8 cellular contexts compared by ENCODE assay signal in genomic region chr2:64141711-64142405, GRCh38. TPM values are rescaled to one million over a fixed set of nuclear protein-coding genes. Genes with fewer than 3 reads are reported as not detected.
DNase-seq lines count a peak whose midpoint lies in the region; ATAC-seq and TF ChIP-seq lines count a peak whose summit lies in the region.

No MANE protein-coding gene starts in this region.

- H3K79me2 ChIP-seq in Karpas-422 (ENCODE audit: low read length), result peaks cover 83% of the 10 kb centered on the region
- peaks cover 66% of the 10 kb centered on the region for H3K79me2 ChIP-seq in neural cell (replicated peaks; ENCODE audit: insufficient read depth, low read length)

- TF ChIP-seq RAD21 in neural cell (conservative IDR thresholded peaks at IDR 0.05), result no peak

- H3K36me3 ChIP-seq in Karpas-422 (ENCODE audit: insufficient read depth, low read length) (peaks cover 51% of the 10 kb centered on the region), neural cell (ENCODE audit: insufficient read depth, low read length) (no peaks in the 10 kb centered on the region)

- H3K27ac ChIP-seq in Karpas-422 (ENCODE audit: low read length), result peak overlapping the region; percentile 95
- H3K27ac ChIP-seq in dorsolateral prefrontal cortex, result peak overlapping the region in 51 of 59 donors; percentile 16 to 99 (median 97)
- H3K27ac ChIP-seq in neural cell (ENCODE audit: low read length), result no peak overlapping the region

- no peak for TF ChIP-seq EP300 in neural cell (conservative IDR thresholded peaks at IDR 0.05; ENCODE audit: poor library complexity, severe bottlenecking)

- H3K4me3 ChIP-seq in Karpas-422 (ENCODE audit: low read length), result peak overlapping the region; percentile 89
- peak overlapping the region; percentile 67 to 99 (median 92) for H3K4me3 ChIP-seq in dorsolateral prefrontal cortex
- H3K4me3 ChIP-seq in neural cell (ENCODE audit: low read length), result peak overlapping the region; percentile 93

- peak overlapping the region; percentile 95 for H3K4me2 ChIP-seq in Karpas-422 (ENCODE audit: low read depth, low read length, poor library complexity, severe bottlenecking)
- peak overlapping the region; percentile 83 for H3K4me2 ChIP-seq in neural cell (ENCODE audit: low read length)

- H3F3A ChIP-seq in neural cell (ENCODE audit: insufficient read depth, low read length, poor library complexity, severe bottlenecking), result no peaks in the 10 kb centered on the region

- H3K9ac ChIP-seq in Karpas-422 (ENCODE audit: low read length) (peak overlapping the region; percentile 91), neural cell (ENCODE audit: low read length) (no peak overlapping the region)

- H3K9me2 ChIP-seq in Karpas-422 (replicated peaks; ENCODE audit: insufficient read depth, low read length) (no peaks in the 10 kb centered on the region), neural cell (ENCODE audit: insufficient read depth, low read length) (no peaks in the 10 kb centered on the region)

- no peak for TF ChIP-seq CTCF in dorsolateral prefrontal cortex (IDR thresholded peaks at IDR 0.05 in 54 of 56, conservative IDR thresholded peaks at IDR 0.05 in 2 of 56; ENCODE audit: low read depth in 1 of 56, partially characterized antibody in 56 of 56)
- TF ChIP-seq CTCF in neural cell (IDR thresholded peaks at IDR 0.05; ENCODE audit: poor library complexity, severe bottlenecking), result no peak
- no peak for TF ChIP-seq CTCF in GM20000 (IDR thresholded peaks at IDR 0.05; ENCODE audit: extremely low read depth, missing control alignments)

- DNase-seq in CD1c-positive myeloid dendritic cell (ENCODE audit: extremely low spot score) (peak; percentile 26), Karpas-422 (peak; percentile 70), dorsolateral prefrontal cortex (no peak), SW 1271 (lab: John Stamatoyannopoulos, UW) (no peak), GM20000 (ENCODE audit: low spot score) (no peak), NCI-H2029 treated with DMSO at 0.1 percent for 48 hours (lab: John Stamatoyannopoulos, UW) (no peak)

- H3K4me1 ChIP-seq in Karpas-422 (ENCODE audit: low read length), result peaks cover 76% of the 10 kb centered on the region

- H4K20me1 ChIP-seq in Karpas-422 (ENCODE audit: insufficient read depth, low read depth, low read length) (peaks cover 16% of the 10 kb centered on the region; the same call in 1 of the 2 replicates), neural cell (ENCODE audit: insufficient read depth) (no peaks in the 10 kb centered on the region)

- intact Hi-C loops in dorsolateral prefrontal cortex (cut with DNase I), result loop anchor here (5.0 to 10.0 kb wide), 5 partner anchors 53 to 380 kb away; partner anchors contain the start of gene AFTPH (in 1 of the 2)

- H3K9me3 ChIP-seq in Karpas-422 (ENCODE audit: low read length), result no peaks in the 10 kb centered on the region
- H3K9me3 ChIP-seq in neural cell (ENCODE audit: low read length), result no peaks in the 10 kb centered on the region

- H2AFZ ChIP-seq in Karpas-422 (ENCODE audit: low read length) (no peak overlapping the region), neural cell (ENCODE audit: low read depth, low read length) (no peak overlapping the region)

- ATAC-seq in HG03135 (IDR thresholded peaks at IDR 0.05; ENCODE audit: unreplicated experiment), result no peak

- H3K27me3 ChIP-seq in Karpas-422 (ENCODE audit: low read length) (no peaks in the 10 kb centered on the region), dorsolateral prefrontal cortex (no peaks in the 10 kb centered on the region), neural cell (ENCODE audit: insufficient read depth, low read depth, low read length) (no peaks in the 10 kb centered on the region)

TF ChIP-seq in neural cell, 6 proteins besides CTCF, POLR2A, EP300 and RAD21:
- TF ChIP-seq SMC3 (conservative IDR thresholded peaks at IDR 0.05; ENCODE audit: poor library complexity), result no peak
- no peak for TF ChIP-seq POLR2AphosphoS5 (IDR thresholded peaks at IDR 0.05)
- TF ChIP-seq EZH2 (IDR thresholded peaks at IDR 0.05; ENCODE audit: borderline replicate concordance, insufficient read depth, low read length, poor library complexity, severe bottlenecking), result no peak
- TF ChIP-seq REST (IDR thresholded peaks at IDR 0.05; ENCODE audit: borderline replicate concordance), result no peak
- TF ChIP-seq MXI1 (conservative IDR thresholded peaks at IDR 0.05; ENCODE audit: poor library complexity, severe bottlenecking), result no peak
- TF ChIP-seq TAF1 (IDR thresholded peaks at IDR 0.05; ENCODE audit: low read depth), result no peak
TF ChIP-seq in neural cell: peak in this region for 0.

RNA-seq across cellular contexts. Expression of gene PELI1, which starts 2.4 kb away (rescaled TPM):
- total RNA-seq in Karpas-422 (2014; rRNA removed; shearing (Covaris generic); ENCODE audit: low replicate concordance), result 49.9 and 90.7 TPM in 2 replicates
- 10 to 100 TPM; 14.7 to 45.5 (median 26.9) TPM for total RNA-seq in dorsolateral prefrontal cortex
- polyA plus RNA-seq in neural cell, result 28.0 and 34.9 TPM in 2 replicates
- 52.6 and 55.2 TPM in 2 replicates for polyA minus RNA-seq in neural cell

Comparison
In these comparisons a context has a peak if more than half of its experiments do, and no peak if none do; other contexts are left out.
1. DNase-seq: peak in CD1c-positive myeloid dendritic cell (single experiment) and Karpas-422 (single experiment); none in dorsolateral prefrontal cortex (0 of 10), SW 1271 (0 of 2), GM20000 (single experiment) and NCI-H2029 treated with DMSO at 0.1 percent for 48 hours (single experiment).
2. Peak in every context shown above with its lines, with median percentiles within 50 percentile points of each other: H3K4me3 ChIP-seq.